Comparison of ENCODE assay signal across 8 cellular contexts in the genomic region with DNA sequence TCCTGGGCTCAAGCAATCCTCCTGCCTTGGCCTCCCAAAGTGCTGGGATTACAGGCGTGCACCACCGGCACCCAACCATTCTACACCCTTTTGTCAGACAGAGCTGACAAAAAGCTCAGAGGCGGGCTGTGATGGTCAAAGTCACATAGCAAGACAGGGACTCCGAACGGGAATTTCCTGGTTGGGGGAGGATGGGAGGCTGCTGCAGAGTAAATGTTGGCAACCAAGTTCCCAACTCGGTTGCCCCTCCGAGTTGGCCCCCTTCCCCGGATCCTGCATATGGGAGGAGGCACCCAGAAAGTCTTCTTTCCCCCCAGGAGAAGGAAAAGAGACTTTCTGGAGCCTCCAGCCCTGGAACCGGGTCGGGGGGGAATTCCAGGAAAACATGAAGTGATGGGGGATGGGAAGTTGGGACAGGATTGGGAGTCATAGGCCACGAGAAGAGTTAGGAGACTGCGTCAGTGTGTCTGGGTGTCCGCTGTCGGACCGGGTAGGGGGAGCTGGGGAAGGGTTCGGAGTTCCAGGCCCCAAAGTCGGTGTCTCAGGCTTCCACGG. TPM values are rescaled to one million over a fixed set of nuclear protein-coding genes. Genes with fewer than 3 reads are reported as not detected.
A peak's percentile ranks its signal among the peaks of the same experiment; 100 is the strongest.
DNase-seq lines count a peak whose midpoint lies in the region; ATAC-seq, FAIRE-seq and TF ChIP-seq lines count a peak whose summit lies in the region.

No MANE protein-coding gene starts in this region.

- no peak for FAIRE-seq in bronchial epithelial cell (lab: Jason Lieb, UNC)

- H3K4me3 ChIP-seq in bronchial epithelial cell (ENCODE audit: low read depth, low read length) (peak overlapping the region; percentile 57), lower leg skin (ENCODE audit: low read depth, poor library complexity, severe bottlenecking) (peak overlapping the region; percentile 50), transverse colon (peak overlapping the region; percentile 45 to 71 (median 56))

- H3K36me3 Mint-ChIP-seq in activated CD4-positive, alpha-beta T cell treated with anti-CD3 and anti-CD28 coated beads, Interleukin-2, amount 10 ng/mL, durations not matched to agents 7 days and 5 days (ENCODE audit: low read depth): peaks cover 2% of the 10 kb centered on the region

- peaks cover 9% of the 10 kb centered on the region for H3K4me1 Mint-ChIP-seq in activated CD4-positive, alpha-beta T cell treated with anti-CD3 and anti-CD28 coated beads, Interleukin-2, amount 10 ng/mL, durations not matched to agents 7 days and 5 days

- peak overlapping the region; percentile 65 for H3K27ac Mint-ChIP-seq in activated CD4-positive, alpha-beta T cell treated with anti-CD3 and anti-CD28 coated beads, Interleukin-2, amount 10 ng/mL, durations not matched to agents 7 days and 5 days

- no peaks in the 10 kb centered on the region for H3K9me3 ChIP-seq in transverse colon

- H3K27me3 ChIP-seq in bronchial epithelial cell (ENCODE audit: control insufficient read depth, insufficient read depth, low read length) (no peaks in the 10 kb centered on the region), transverse colon (no peaks in the 10 kb centered on the region)

- peaks cover 17 to 45% (median 29%) of the 10 kb centered on the region in 4 donors for H3K4me1 ChIP-seq in transverse colon

- H3K9me3 Mint-ChIP-seq in activated CD4-positive, alpha-beta T cell treated with anti-CD3 and anti-CD28 coated beads, Interleukin-2, amount 10 ng/mL, durations not matched to agents 7 days and 5 days: no peaks in the 10 kb centered on the region

- POLR2A ChIA-PET in activated CD4-positive, alpha-beta T cell treated with anti-CD3 and anti-CD28 coated beads, Interleukin-2, amount 10 ng/mL, durations not matched to agents 7 days and 5 days (lab: Charles Lee): no interaction called here

- no peak for TF ChIP-seq EP300 in transverse colon (IDR thresholded peaks at IDR 0.05; ENCODE audit: low read depth)

- CTCF ChIA-PET in activated CD4-positive, alpha-beta T cell treated with anti-CD3 and anti-CD28 coated beads, Interleukin-2, amount 10 ng/mL, durations not matched to agents 7 days and 5 days (lab: Charles Lee): interaction anchor here (0.5 to 2.2 kb wide), 13 partner anchors 8 to 363 kb away, joined by 3 to 10 read pairs (median 4); a partner anchor contains a TSS

- peak overlapping the region; percentile 77 for H3K4me3 Mint-ChIP-seq in activated CD4-positive, alpha-beta T cell treated with anti-CD3 and anti-CD28 coated beads, Interleukin-2, amount 10 ng/mL, durations not matched to agents 7 days and 5 days

- ATAC-seq in HG02623 (IDR thresholded peaks at IDR 0.05; ENCODE audit: unreplicated experiment): no peak
- ATAC-seq in HG03135 (IDR thresholded peaks at IDR 0.05; ENCODE audit: unreplicated experiment): no peak

- TF ChIP-seq POLR2A in lower leg skin (IDR thresholded peaks at IDR 0.05) (no peak), transverse colon (IDR thresholded peaks at IDR 0.05) (no peak)

- H3K27me3 Mint-ChIP-seq in activated CD4-positive, alpha-beta T cell treated with anti-CD3 and anti-CD28 coated beads, Interleukin-2, amount 10 ng/mL, durations not matched to agents 7 days and 5 days: no peaks in the 10 kb centered on the region

- H3K36me3 ChIP-seq in bronchial epithelial cell (ENCODE audit: control insufficient read depth, insufficient read depth, low read length): no peaks in the 10 kb centered on the region
- H3K36me3 ChIP-seq in transverse colon: no peaks in the 10 kb centered on the region

- intact Hi-C loops in lower leg skin (cut with DNase I; ENCODE audit: low total_unique reads): loop anchor here (10.0 kb wide), 1 partner anchor 128 kb away; no protein-coding TSS in a partner anchor
- intact Hi-C loops in transverse colon (cut with DNase I; ENCODE audit: low total_unique reads): loop anchor here (5.0 kb wide), 1 partner anchor 46 kb away; no protein-coding TSS in a partner anchor

- in situ Hi-C loops in transverse colon (cut with MboI; ENCODE audit: low pct_ligation_motif_present in 1 of 4, low pct_unique_long_range_greater_than_20kb in 1 of 4, low sequenced_read_pairs in 3 of 4): no loop called here

- peak overlapping the region; percentile 86 to 97 (median 96) for H3K27ac ChIP-seq in transverse colon

- DNase-seq in activated CD4-positive, alpha-beta T cell treated with anti-CD3 and anti-CD28 coated beads, Interleukin-2, amount 10 ng/mL, durations not matched to agents 7 days and 5 days: no peak
- no peak for DNase-seq in activated CD4-positive, alpha-beta T cell treated with anti-CD3 and anti-CD28 coated beads, Interleukin-2, amount 50 U/mL, for 48 hours
- DNase-seq in bronchial epithelial cell (ENCODE audit: low read depth) (peak; percentile 32), lower leg skin (ENCODE audit: low spot score in 2 of 2) (peak in 1 of 2 donors; percentile 85), transverse colon (no peak), middle frontal gyrus (ENCODE audit: extremely low spot score, low spot score) (no peak)

- WGBS in lower leg skin, 2 donors: 41 to 49% methylated on average over 18 of the region's 18 CpGs
- 11 to 53% methylated on average over 7 to 18 of the region's 18 CpGs for WGBS in transverse colon (ENCODE audit: low coverage in 1 of 2), 2 donors

- no peak for TF ChIP-seq CTCF in bronchial epithelial cell (IDR thresholded peaks at IDR 0.05; ENCODE audit: insufficient read depth, low read length, severe bottlenecking)
- no peak for TF ChIP-seq CTCF in lower leg skin (IDR thresholded peaks at IDR 0.05)
- no peak for TF ChIP-seq CTCF in transverse colon (IDR thresholded peaks at IDR 0.05)

RNA-seq across cellular contexts. Expression of a gene that starts 0.6 kb away (rescaled TPM):
- total RNA-seq in activated CD4-positive, alpha-beta T cell treated with anti-CD3 and anti-CD28 coated beads, Interleukin-2, amount 10 ng/mL, durations not matched to agents 7 days and 5 days: 1 to 10 TPM; 2.1 to 2.2 TPM
- 29.4 and 35.0 TPM in 2 replicates for total RNA-seq in bronchial epithelial cell
- 100 to 1,000 TPM in 2 of 4 donors, 10 to 100 TPM in 2; 66.6 to 164 (median 92.8) TPM for total RNA-seq in lower leg skin
- total RNA-seq in transverse colon: 100 to 1,000 TPM; 247 to 334 (median 315) TPM

RNA-seq across cellular contexts. Expression of a gene that starts 16.0 kb away (rescaled TPM):
- not detected for total RNA-seq in activated CD4-positive, alpha-beta T cell treated with anti-CD3 and anti-CD28 coated beads, Interleukin-2, amount 10 ng/mL, durations not matched to agents 7 days and 5 days
- total RNA-seq in bronchial epithelial cell (under 0.01 and 0.64 TPM in 2 replicates), lower leg skin (1 to 10 TPM; 1.4 to 4.2 (median 2.9) TPM), transverse colon (10 to 100 TPM; 22.4 to 51.2 (median 30.8) TPM)

RNA-seq across cellular contexts. Expression of a gene that starts 25.6 kb away (rescaled TPM):
- total RNA-seq in activated CD4-positive, alpha-beta T cell treated with anti-CD3 and anti-CD28 coated beads, Interleukin-2, amount 10 ng/mL, durations not matched to agents 7 days and 5 days: 10 to 100 TPM; 46.1 to 51.6 TPM
- total RNA-seq in bronchial epithelial cell (37.9 and 38.7 TPM in 2 replicates), lower leg skin (10 to 100 TPM; 46.1 to 86.1 (median 62.3) TPM), transverse colon (100 to 1,000 TPM; 171 to 341 (median 219) TPM)

RNA-seq across cellular contexts. Expression of a gene that starts 33.6 kb away (rescaled TPM):
- total RNA-seq in activated CD4-positive, alpha-beta T cell treated with anti-CD3 and anti-CD28 coated beads, Interleukin-2, amount 10 ng/mL, durations not matched to agents 7 days and 5 days: not detected
- under 0.01 and 0.38 TPM in 2 replicates for total RNA-seq in bronchial epithelial cell
- 10 to 100 TPM in 2 of 4 donors, 1 to 10 TPM in 2; 6.5 to 11.3 (median 8.7) TPM for total RNA-seq in lower leg skin
- not detected for total RNA-seq in transverse colon

RNA-seq across cellular contexts. Expression of a gene that starts 53.3 kb away (rescaled TPM):
- 10 to 100 TPM; 19.7 to 20.4 TPM for total RNA-seq in activated CD4-positive, alpha-beta T cell treated with anti-CD3 and anti-CD28 coated beads, Interleukin-2, amount 10 ng/mL, durations not matched to agents 7 days and 5 days
- total RNA-seq in bronchial epithelial cell: 58.4 and 73.0 TPM in 2 replicates
- total RNA-seq in lower leg skin: 10 to 100 TPM; 29.0 to 59.0 (median 44.7) TPM
- total RNA-seq in transverse colon: 10 to 100 TPM; 18.5 to 52.4 (median 32.3) TPM

Comparison
In these comparisons a context has a peak if more than half of its experiments do, and no peak if none do; other contexts are left out.
1. RNA of a gene that starts 16.0 kb away (total RNA-seq): 22.4 to 51.2 TPM in transverse colon; 1.4 to 4.2 TPM in lower leg skin, not detected in activated CD4-positive, alpha-beta T cell treated with anti-CD3 and anti-CD28 coated beads, Interleukin-2, amount 10 ng/mL, durations not matched to agents 7 days and 5 days and under 0.01 to 0.64 TPM in bronchial epithelial cell; every median in the first group is over 4 times any median in the second.
2. Peak in every context shown above with its lines, with median percentiles within 50 percentile points of each other: H3K4me3 ChIP-seq.